In the genomic region with DNA sequence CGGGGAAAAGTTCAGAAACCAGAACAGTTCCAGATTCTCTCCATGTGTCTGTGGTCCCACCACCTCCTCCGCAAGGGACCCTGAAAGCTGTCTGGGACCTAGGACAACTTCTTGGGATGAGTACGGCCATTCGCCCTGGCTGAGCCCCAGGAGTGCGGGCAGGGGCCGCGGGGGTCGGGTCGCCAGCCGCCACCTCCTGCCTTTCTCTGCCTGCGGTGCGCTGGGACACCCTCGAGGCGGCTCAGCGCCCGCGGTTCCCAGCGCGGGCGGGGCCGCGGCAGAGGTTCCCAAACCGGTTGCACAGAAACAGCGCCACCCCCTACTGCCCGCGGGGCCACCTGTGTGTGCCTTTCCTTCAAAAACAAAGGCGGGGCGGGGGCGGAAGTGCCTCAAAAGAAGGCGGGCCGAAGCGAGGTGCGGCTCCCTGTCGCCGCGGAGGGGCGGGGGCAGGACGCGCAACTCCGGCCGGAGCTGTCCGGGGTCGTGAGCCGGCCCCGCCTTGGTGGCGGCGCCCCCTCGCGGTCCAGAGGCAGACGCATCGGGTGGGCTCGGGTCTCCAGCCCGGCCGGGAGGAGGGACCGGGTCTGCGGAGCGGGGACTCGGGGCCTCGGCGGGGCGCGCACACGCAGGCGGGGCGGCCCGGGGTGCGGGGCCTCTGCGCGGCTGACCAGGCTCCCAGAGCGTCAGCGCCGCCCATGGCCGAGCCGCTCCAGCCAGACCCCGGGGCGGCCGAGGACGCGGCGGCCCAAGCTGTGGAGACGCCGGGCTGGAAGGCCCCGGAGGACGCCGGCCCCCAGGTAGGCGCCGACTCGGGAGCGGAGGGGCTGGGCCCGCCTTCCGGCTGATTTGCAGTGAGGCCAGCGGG, we compare ENCODE assay signal across 8 cellular contexts. TPM values are rescaled to one million over a fixed set of nuclear protein-coding genes. Genes with fewer than 3 reads are reported as not detected.
DNase-seq lines count a peak whose midpoint lies in the region; ATAC-seq and TF ChIP-seq lines count a peak whose summit lies in the region.

A gene with protein sequence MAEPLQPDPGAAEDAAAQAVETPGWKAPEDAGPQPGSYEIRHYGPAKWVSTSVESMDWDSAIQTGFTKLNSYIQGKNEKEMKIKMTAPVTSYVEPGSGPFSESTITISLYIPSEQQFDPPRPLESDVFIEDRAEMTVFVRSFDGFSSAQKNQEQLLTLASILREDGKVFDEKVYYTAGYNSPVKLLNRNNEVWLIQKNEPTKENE (plus strand): TSS at position 423 of the 865 bp plus-strand sequence. CDS start 273 bp downstream, at position 696.

- H3K4me1 ChIP-seq in left lung, result peaks cover 0 to 16% of the 10 kb centered on the region in 2 donors

- DNase-seq in BJ (ENCODE audit: low read depth) (no peak), NCI-H69 (lab: John Stamatoyannopoulos, UW) (peak; percentile 99), left lung (peak; percentile 96 to 99)
- peak; percentile 95 for DNase-seq in activated CD4-positive, alpha-beta T cell treated with anti-CD3 and anti-CD28 coated beads, Interleukin-2, amount 50 U/mL, for 1 hour
- peak; percentile 68 to 87 for DNase-seq in stimulated activated CD4-positive, alpha-beta T cell treated with anti-CD3 and anti-CD28 coated beads, Interleukin-2, amount 100 ng/mL, for 48 hours

- TF ChIP-seq CTCF in BJ (IDR thresholded peaks at IDR 0.05; ENCODE audit: insufficient read depth, low read depth, low read length) (peak; percentile 34; the same call in 1 of the 2 replicates), left lung (IDR thresholded peaks at IDR 0.05) (peak; percentile 50 to 53)

- peaks cover 5% of the 10 kb centered on the region for H3K27me3 Mint-ChIP-seq in dendritic cell treated with granulocyte-macrophage colony-stimulating factor and Interleukin-4, amounts not matched to agents 40 ng/mL and 50 ng/mL, for 4 days

- peaks cover 26% of the 10 kb centered on the region for H3K36me3 Mint-ChIP-seq in dendritic cell treated with granulocyte-macrophage colony-stimulating factor and Interleukin-4, amounts not matched to agents 40 ng/mL and 50 ng/mL, for 4 days (ENCODE audit: low read depth)

- no peaks in the 10 kb centered on the region for H3K9me3 Mint-ChIP-seq in dendritic cell treated with granulocyte-macrophage colony-stimulating factor and Interleukin-4, amounts not matched to agents 40 ng/mL and 50 ng/mL, for 4 days

- CTCF ChIA-PET in BJ (lab: Yijun Ruan, JAX), result interaction anchor here (0.6 to 5.1 kb wide), 13 partner anchors 9 to 305 kb away, joined by 3 to 34 read pairs (median 3); no protein-coding TSS in a partner anchor

- H3K9me3 ChIP-seq in left lung, result no peaks in the 10 kb centered on the region

- peak within 1 kb of the TSS; percentile 80 for H3K4me3 Mint-ChIP-seq in dendritic cell treated with granulocyte-macrophage colony-stimulating factor and Interleukin-4, amounts not matched to agents 40 ng/mL and 50 ng/mL, for 4 days

- intact Hi-C loops in dendritic cell treated with granulocyte-macrophage colony-stimulating factor and Interleukin-4, amounts not matched to agents 40 ng/mL and 50 ng/mL, for 4 days (cut with micrococcal nuclease), result loop anchor here (10.0 kb wide), 1 partner anchor 371 kb away; a partner anchor contains a TSS
- intact Hi-C loops in left lung (cut with DNase I), result no loop called here

- H3K4me1 Mint-ChIP-seq in dendritic cell treated with granulocyte-macrophage colony-stimulating factor and Interleukin-4, amounts not matched to agents 40 ng/mL and 50 ng/mL, for 4 days (ENCODE audit: low read depth), result peaks cover 44% of the 10 kb centered on the region

- H3K36me3 ChIP-seq in BJ (ENCODE audit: control insufficient read depth, insufficient read depth, low read length) (peaks cover 13% of the 10 kb centered on the region; the same call in 1 of the 2 replicates), left lung (peaks cover 0 to 32% of the 10 kb centered on the region in 2 donors)

- no peaks in the 10 kb centered on the region for H3K27me3 ChIP-seq in BJ (ENCODE audit: control insufficient read depth, insufficient read depth, low read length)
- H3K27me3 ChIP-seq in left lung, result no peaks in the 10 kb centered on the region

- H3K27ac ChIP-seq in left lung, result peak within 1 kb of the TSS; percentile 90 to 91

- peak within 1 kb of the TSS; percentile 50 for H3K4me3 ChIP-seq in BJ (ENCODE audit: low read depth, low read length)
- peak within 1 kb of the TSS; percentile 75 to 76 for H3K4me3 ChIP-seq in left lung

- ATAC-seq in GM19351 (IDR thresholded peaks at IDR 0.05; ENCODE audit: unreplicated experiment), result peak; percentile 84
- peak; percentile 88 for ATAC-seq in HG03520 (IDR thresholded peaks at IDR 0.05; ENCODE audit: unreplicated experiment)
- peak; percentile 96 for ATAC-seq in left lung

- H3K27ac Mint-ChIP-seq in dendritic cell treated with granulocyte-macrophage colony-stimulating factor and Interleukin-4, amounts not matched to agents 40 ng/mL and 50 ng/mL, for 4 days, result peak within 1 kb of the TSS; percentile 79

- POLR2A ChIA-PET in BJ (lab: Charles Lee), result interaction anchor here (0.5 kb wide), 1 partner anchor 19 kb away, joined by 4 read pairs; no protein-coding TSS in a partner anchor

RNA-seq across cellular contexts. Expression of the gene that starts here (rescaled TPM):
- 14.5 and 23.6 TPM in 2 replicates for polyA plus RNA-seq in BJ (2011; rRNA removed)
- 1.8 and 3.8 TPM in 2 replicates for polyA minus RNA-seq in BJ (2011; rRNA and poly(A)+ RNA removed)
- total RNA-seq in left lung, result 10 to 100 TPM; 47.6 to 50.0 TPM
